In genomic region chr2:67038195-67038594, GRCh38 we compare ENCODE assay signal across 21 cellular contexts.
"Had no signal": no experiment of that assay in that cellular context is flagged by ENCODE, and none has a peak within 500 bp of the region (broad histone marks: within the 10 kb centered on the region; RNA-seq: fewer than 3 reads in every experiment).

No MANE protein-coding gene starts in this region.

- H3K27ac ChIP-seq: colonic mucosa, esophagus squamous epithelium, gastroesophageal sphincter, left lung, ovary, prostate gland, suprapubic skin, thyroid gland had no signal

- H3K9me3 ChIP-seq: colonic mucosa, esophagus squamous epithelium, gastroesophageal sphincter, left lung, ovary, prostate gland, suprapubic skin, thyroid gland had no signal

- ATAC-seq: gastroesophageal sphincter; stimulated activated effector memory CD8-positive, alpha-beta T cell treated with anti-CD3 and anti-CD28 coated beads, Interleukin-12 subunit alpha, Interleukin-12 subunit beta, amount 100 ng/mL, for 72 hours; stimulated activated naive CD8-positive, alpha-beta T cell treated with anti-CD3 and anti-CD28 coated beads, Interleukin-15, Interleukin-2, amounts not matched to agents 100 U/mL and 50 U/mL, for 24 hours had no signal

- FAIRE-seq: urothelium cell line had no signal

- H3K4me1 ChIP-seq: colonic mucosa, esophagus squamous epithelium, left lung, prostate gland, suprapubic skin, thyroid gland had no signal

- DNase-seq: dermis blood vessel endothelial cell; esophagus squamous epithelium; foreskin fibroblast; glutamatergic neuron; islet precursor cell; mesenchymal stem cell; naive B cell; nucleus accumbens; ovary; stimulated activated CD4-positive, alpha-beta T cell treated with anti-CD3 and anti-CD28 coated beads, Interleukin-4, amount 100 ng/mL, for 1 hour; stimulated activated CD8-positive, alpha-beta memory T cell treated with anti-CD3 and anti-CD28 coated beads, Interleukin-4, amount 100 ng/mL, for 48 hours; stimulated activated naive CD8-positive, alpha-beta T cell treated with anti-CD3 and anti-CD28 coated beads, Interleukin-15, Interleukin-2, amounts not matched to agents 100 U/mL and 50 U/mL, for 24 hours; thyroid gland had no signal

- H3K4me3 ChIP-seq: colonic mucosa, esophagus squamous epithelium, gastroesophageal sphincter, left lung, lung, ovary, prostate gland, suprapubic skin, thyroid gland had no signal

- H3K36me3 ChIP-seq: colonic mucosa, esophagus squamous epithelium, gastroesophageal sphincter, left lung, ovary, prostate gland, suprapubic skin, thyroid gland had no signal

- H3K27me3 ChIP-seq: colonic mucosa, gastroesophageal sphincter, left lung, ovary, suprapubic skin, thyroid gland had no signal
